Comparison of ENCODE assay signal across 8 cellular contexts in genomic region chr2:43127208-43127940, GRCh38.
DNase-seq lines count a peak whose midpoint lies in the region; ATAC-seq and TF ChIP-seq lines count a peak whose summit lies in the region.

No MANE protein-coding gene starts in this region.

- TF ChIP-seq POLR2A in tibial nerve (IDR thresholded peaks at IDR 0.05) = no peak

- peaks cover 3% of the 10 kb centered on the region for H3K36me3 Mint-ChIP-seq in activated CD8-positive, alpha-beta memory T cell treated with anti-CD3 and anti-CD28 coated beads, Interleukin-2, amount 10 ng/mL, durations not matched to agents 7 days and 5 days

- H3K27ac Mint-ChIP-seq in activated CD8-positive, alpha-beta memory T cell treated with anti-CD3 and anti-CD28 coated beads, Interleukin-2, amount 10 ng/mL, durations not matched to agents 7 days and 5 days = peak overlapping the region; percentile 99

- H3K4me1 ChIP-seq in neutrophil (ENCODE audit: control insufficient read depth in 1 of 2, insufficient read depth in 1 of 2, low read depth in 1 of 2, low read length in 1 of 2) (peaks cover 74 to 79% of the 10 kb centered on the region in 2 experiments), tibial nerve (peaks cover 0 to 52% (median 28%) of the 10 kb centered on the region in 4 donors)

- H3K27me3 ChIP-seq in neutrophil (no peaks in the 10 kb centered on the region), tibial nerve (no peaks in the 10 kb centered on the region)

- no peaks in the 10 kb centered on the region for H3K9me3 ChIP-seq in neutrophil
- H3K9me3 ChIP-seq in tibial nerve = no peaks in the 10 kb centered on the region

- H3K4me3 ChIP-seq in neutrophil (ENCODE audit: low read depth in 1 of 2, low read length in 1 of 2) = peak overlapping the region; percentile 24 to 51
- no peak overlapping the region for H3K4me3 ChIP-seq in tibial nerve

- H3K9me3 Mint-ChIP-seq in activated CD8-positive, alpha-beta memory T cell treated with anti-CD3 and anti-CD28 coated beads, Interleukin-2, amount 10 ng/mL, durations not matched to agents 7 days and 5 days (ENCODE audit: low read depth) = no peaks in the 10 kb centered on the region

- TF ChIP-seq EP300 in tibial nerve (IDR thresholded peaks at IDR 0.05) = peak in 1 of 2 donors; percentile 24

- DNase-seq in NCI-H748 (lab: John Stamatoyannopoulos, UW; ENCODE audit: unreplicated experiment) (peak; percentile 48), tibial nerve (ENCODE audit: low spot score in 2 of 2) (no peak)
- peak; percentile 93 for DNase-seq in activated CD8-positive, alpha-beta memory T cell treated with anti-CD3 and anti-CD28 coated beads, Interleukin-2, amount 10 ng/mL, durations not matched to agents 7 days and 5 days

- H3K4me3 Mint-ChIP-seq in activated CD8-positive, alpha-beta memory T cell treated with anti-CD3 and anti-CD28 coated beads, Interleukin-2, amount 10 ng/mL, durations not matched to agents 7 days and 5 days = peak overlapping the region; percentile 11

- H3K36me3 ChIP-seq in neutrophil (no peaks in the 10 kb centered on the region), tibial nerve (no peaks in the 10 kb centered on the region)

- H3K27me3 Mint-ChIP-seq in activated CD8-positive, alpha-beta memory T cell treated with anti-CD3 and anti-CD28 coated beads, Interleukin-2, amount 10 ng/mL, durations not matched to agents 7 days and 5 days = no peaks in the 10 kb centered on the region

- H3K4me1 Mint-ChIP-seq in activated CD8-positive, alpha-beta memory T cell treated with anti-CD3 and anti-CD28 coated beads, Interleukin-2, amount 10 ng/mL, durations not matched to agents 7 days and 5 days = peaks cover 58% of the 10 kb centered on the region

- ATAC-seq in activated CD8-positive, alpha-beta memory T cell treated with anti-CD3 and anti-CD28 coated beads, Interleukin-2, amount 10 ng/mL, durations not matched to agents 7 days and 5 days = peak; percentile 42
- ATAC-seq in esophagus mucosa (peak; percentile 23), GM21529 (IDR thresholded peaks at IDR 0.05; ENCODE audit: unreplicated experiment) (no peak), HG03354 (IDR thresholded peaks at IDR 0.05; ENCODE audit: poor library complexity, severe bottlenecking, unreplicated experiment) (no peak)

- peak overlapping the region; percentile 99 for H3K27ac ChIP-seq in neutrophil
- peak overlapping the region in 3 of 4 donors; percentile 62 to 93 (median 75) for H3K27ac ChIP-seq in tibial nerve

- 66 to 75% methylated on average over 17 to 24 of the region's 24 CpGs for WGBS in tibial nerve, 2 donors

- TF ChIP-seq CTCF in GM12874 (IDR thresholded peaks at IDR 0.05; ENCODE audit: insufficient read depth, low read depth, low read length) = peak; percentile 89
- TF ChIP-seq CTCF in neutrophil (IDR thresholded peaks at IDR 0.05) = peak; percentile 76
- peak; percentile 6 to 57 (median 42) for TF ChIP-seq CTCF in tibial nerve (IDR thresholded peaks at IDR 0.05)

- CTCF ChIA-PET in activated CD8-positive, alpha-beta memory T cell treated with anti-CD3 and anti-CD28 coated beads, Interleukin-2, amount 10 ng/mL, durations not matched to agents 7 days and 5 days (lab: Charles Lee) = interaction anchor here (0.6 to 17.7 kb wide), 38 partner anchors 9 to 469 kb away, joined by 3 to 666 read pairs (median 4); partner anchors contain the start of genes THADA and ZFP36L2

Comparison
In these comparisons a context has a peak if more than half of its experiments do, and no peak if none do; other contexts are left out.
1. DNase-seq: peak in NCI-H748 (single experiment) and activated CD8-positive, alpha-beta memory T cell treated with anti-CD3 and anti-CD28 coated beads, Interleukin-2, amount 10 ng/mL, durations not matched to agents 7 days and 5 days (single experiment); none in tibial nerve (0 of 2).
2. ATAC-seq: peak in activated CD8-positive, alpha-beta memory T cell treated with anti-CD3 and anti-CD28 coated beads, Interleukin-2, amount 10 ng/mL, durations not matched to agents 7 days and 5 days (single experiment) and esophagus mucosa (single experiment); none in GM21529 (single experiment) and HG03354 (single experiment).
3. H3K4me3 ChIP-seq: peak in neutrophil (2 of 2); none in tibial nerve (0 of 4).
4. Peak in every context shown above with its lines, with median percentiles within 50 percentile points of each other: CTCF ChIP-seq.